32 cellular contexts compared by ENCODE assay signal in the genomic region with DNA sequence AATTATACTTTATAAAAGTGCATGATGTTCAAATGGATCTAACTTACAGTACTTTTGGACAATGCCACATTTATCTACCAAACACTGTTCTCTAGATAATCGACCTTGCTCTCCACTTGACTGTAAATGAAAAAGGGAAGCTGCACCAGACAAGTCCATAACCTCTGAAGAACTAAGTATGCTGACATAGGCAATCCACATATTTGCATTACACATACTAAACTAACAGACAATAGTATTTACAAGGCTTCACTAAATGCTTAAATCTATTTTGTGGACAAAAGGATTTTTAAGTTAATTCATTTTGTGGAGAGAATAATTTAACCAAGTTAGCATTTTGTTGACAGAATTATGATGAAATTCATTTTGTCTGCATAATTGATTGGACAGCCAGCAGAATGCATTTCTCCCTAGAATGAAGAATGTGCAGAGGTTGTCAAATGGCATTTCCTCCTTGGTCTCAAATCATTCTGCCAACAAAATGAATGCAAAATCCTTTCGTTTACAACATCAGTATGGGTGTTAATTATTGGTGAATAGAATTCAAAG.
DNase-seq lines count a peak whose midpoint lies in the region; ATAC-seq and TF ChIP-seq lines count a peak whose summit lies in the region.
"Had no signal": no experiment of that assay in that cellular context is flagged by ENCODE, and none has a peak within 500 bp of the region (broad histone marks: within the 10 kb centered on the region; RNA-seq: fewer than 3 reads in every experiment).

No MANE protein-coding gene starts in this region.

- peaks cover 2% of the 10 kb centered on the region for H3K27me3 Mint-ChIP-seq in mesothelial cell of epicardium (ENCODE audit: low read depth)
- H3K27me3 Mint-ChIP-seq: activated B cell treated with CpG ODN at 0.5 μM for 24 hours; activated naive CD8-positive, alpha-beta T cell; naive B cell; stimulated activated naive CD8-positive, alpha-beta T cell treated with anti-CD3 and anti-CD28 coated beads, Interleukin-15, amount 100 ng/mL, for 72 hours; T-cell had no signal

- peak overlapping the region; percentile 6; the same call in 1 of the 2 replicates for H3K27ac ChIP-seq in 22Rv1
- H3K27ac ChIP-seq: breast epithelium, C4-2B, heart right ventricle, neutrophil, thoracic aorta, vagina had no signal

- TF ChIP-seq CTCF in 22Rv1 (IDR thresholded peaks at IDR 0.05): no peak
- TF ChIP-seq CTCF in mesothelial cell of epicardium (IDR thresholded peaks at IDR 0.05; ENCODE audit: unreplicated experiment): no peak

- H3K36me3 Mint-ChIP-seq in mesothelial cell of epicardium: no peaks in the 10 kb centered on the region
- H3K36me3 Mint-ChIP-seq: activated naive CD8-positive, alpha-beta T cell; naive B cell; T-cell had no signal

- no peaks in the 10 kb centered on the region for H3K4me1 Mint-ChIP-seq in mesothelial cell of epicardium
- H3K4me1 Mint-ChIP-seq: activated B cell treated with CpG ODN at 0.5 μM for 24 hours; naive B cell; stimulated activated naive CD8-positive, alpha-beta T cell treated with anti-CD3 and anti-CD28 coated beads, Interleukin-15, amount 100 ng/mL, for 72 hours; T-cell had no signal

- peak; percentile 36 to 40 for DNase-seq in AML-193 (lab: John Stamatoyannopoulos, UW)
- peak; percentile 13 for DNase-seq in NCI-H2081 treated with DMSO at 0.1 percent for 48 hours (lab: John Stamatoyannopoulos, UW)
- DNase-seq in RPMI8226: peak; percentile 40
- DNase-seq in mesothelial cell of epicardium (ENCODE audit: low spot score in 2 of 2, unreplicated experiment in 2 of 2): no peak
- no peak for DNase-seq in H4 (ENCODE audit: low spot score)
- DNase-seq: activated B cell treated with CpG ODN at 0.5 μM for 24 hours; activated CD4-positive, alpha-beta T cell treated with anti-CD3 and anti-CD28 coated beads, Interleukin-2, amount 50 U/mL, for 1 hour; activated effector memory CD4-positive, alpha-beta T cell treated with anti-CD3 and anti-CD28 coated beads, Interleukin-2, amount 50 U/mL, for 16 hours; activated T-cell treated with anti-CD3 and anti-CD28 coated beads, Interleukin-2, amount 50 U/mL, for 1 hour; COR-L47; DND-41; GF-D8; heart right ventricle; IMR-90; midbrain; naive B cell; NCI-H1092 treated with DMSO at 0.1 percent for 48 hours; NCI-H187; NCI-H82; SHP77; stimulated activated naive CD8-positive, alpha-beta T cell treated with anti-CD3 and anti-CD28 coated beads, Interleukin-15, amount 100 ng/mL, for 72 hours; T-cell had no signal

- H3K27ac Mint-ChIP-seq in mesothelial cell of epicardium: no peak overlapping the region
- H3K27ac Mint-ChIP-seq: activated B cell treated with CpG ODN at 0.5 μM for 24 hours; activated naive CD8-positive, alpha-beta T cell; naive B cell; stimulated activated naive CD8-positive, alpha-beta T cell treated with anti-CD3 and anti-CD28 coated beads, Interleukin-15, amount 100 ng/mL, for 72 hours; T-cell had no signal

- H3K9me3 Mint-ChIP-seq in mesothelial cell of epicardium: peaks cover 10% of the 10 kb centered on the region
- H3K9me3 Mint-ChIP-seq: activated B cell treated with CpG ODN at 0.5 μM for 24 hours; stimulated activated naive CD8-positive, alpha-beta T cell treated with anti-CD3 and anti-CD28 coated beads, Interleukin-15, amount 100 ng/mL, for 72 hours had no signal

- no peak overlapping the region for H3K4me3 Mint-ChIP-seq in mesothelial cell of epicardium
- H3K4me3 Mint-ChIP-seq: activated B cell treated with CpG ODN at 0.5 μM for 24 hours; activated naive CD8-positive, alpha-beta T cell; naive B cell; stimulated activated naive CD8-positive, alpha-beta T cell treated with anti-CD3 and anti-CD28 coated beads, Interleukin-15, amount 100 ng/mL, for 72 hours; T-cell had no signal

- no peak for ATAC-seq in GM19452 (IDR thresholded peaks at IDR 0.05; ENCODE audit: unreplicated experiment)
- ATAC-seq: heart right ventricle; Panc1; sciatic nerve; stimulated activated naive CD8-positive, alpha-beta T cell treated with anti-CD3 and anti-CD28 coated beads, Interleukin-15, amount 100 ng/mL, for 72 hours; T-cell had no signal

Comparison
In these comparisons a context has a peak if more than half of its experiments do, and no peak if none do; other contexts are left out.
1. DNase-seq: peak in AML-193 (2 of 2), NCI-H2081 treated with DMSO at 0.1 percent for 48 hours (single experiment) and RPMI8226 (single experiment); none in mesothelial cell of epicardium (0 of 2) and H4 (single experiment).